ENCODE assay signal across 25 cellular contexts in the genomic region with DNA sequence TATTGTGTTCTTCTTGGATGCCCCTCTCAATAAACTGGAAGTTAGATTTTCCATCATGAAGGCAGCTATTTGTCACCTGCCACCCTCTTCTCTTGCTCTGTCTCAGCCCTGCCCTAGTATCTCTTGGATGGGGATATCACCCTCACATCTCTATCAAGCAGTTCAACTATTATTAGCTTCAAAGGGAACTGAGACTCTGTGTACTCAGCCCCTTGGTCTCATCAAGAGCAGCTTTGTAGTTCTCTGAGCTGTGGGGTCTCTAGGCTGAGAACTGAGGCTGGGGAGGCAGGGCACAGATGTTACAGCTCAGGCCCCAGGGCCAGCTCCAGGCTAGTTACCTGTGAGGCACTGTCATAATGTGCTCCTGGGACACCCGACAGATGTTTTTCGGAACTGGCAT.
A peak's percentile ranks its signal among the peaks of the same experiment; 100 is the strongest.
DNase-seq lines count a peak whose midpoint lies in the region; ATAC-seq, FAIRE-seq and TF ChIP-seq lines count a peak whose summit lies in the region.
"Had no signal": no experiment of that assay in that cellular context is flagged by ENCODE, and none has a peak within 500 bp of the region (broad histone marks: within the 10 kb centered on the region; RNA-seq: fewer than 3 reads in every experiment).

No MANE protein-coding gene starts in this region.

- H4K20me1 ChIP-seq in OCI-LY3 (ENCODE audit: insufficient read depth, low read length): no peaks in the 10 kb centered on the region
- H4K20me1 ChIP-seq: BLaER1 had no signal

- no peaks in the 10 kb centered on the region for H3K79me2 ChIP-seq in OCI-LY3 (ENCODE audit: low read length)

- no peak overlapping the region for H3K9ac ChIP-seq in OCI-LY3 (ENCODE audit: low read length)
- H3K9ac ChIP-seq: BLaER1 had no signal

- no peaks in the 10 kb centered on the region for H3K9me3 ChIP-seq in OCI-LY3 (ENCODE audit: insufficient read depth, low read length)
- H3K9me3 ChIP-seq: A549, BLaER1 had no signal

- no peak for DNase-seq in activated CD4-positive, alpha-beta T cell treated with anti-CD3 and anti-CD28 coated beads, Interleukin-2, amount 10 ng/mL, durations not matched to agents 24 days and 14 days
- DNase-seq in activated CD4-positive, alpha-beta T cell treated with anti-CD3 and anti-CD28 coated beads for 36 hours: no peak
- DNase-seq in GM12891 (ENCODE audit: insufficient read length, low spot score) (no peak), natural killer cell (no peak), HFFc6 (no peak), DMS79 (lab: John Stamatoyannopoulos, UW) (no peak), SW480 (ENCODE audit: low spot score) (no peak)
- DNase-seq: CD4-positive, alpha-beta memory T cell; DMS153; EL; GOT3; MV-4-11; NCI-H1417; NCI-H187; NCI-H2107; NCI-H2227 treated with DMSO at 0.1 percent for 48 hours; NCI-H510A treated with DMSO at 0.1 percent for 48 hours; NCI-H774; PC-9; SIG-M5 had no signal

- H3K36me3 Mint-ChIP-seq in activated CD4-positive, alpha-beta T cell treated with anti-CD3 and anti-CD28 coated beads, Interleukin-2, amount 10 ng/mL, durations not matched to agents 24 days and 14 days (ENCODE audit: low read depth): no peaks in the 10 kb centered on the region
- H3K36me3 Mint-ChIP-seq in activated CD4-positive, alpha-beta T cell treated with anti-CD3 and anti-CD28 coated beads for 36 hours (ENCODE audit: low read depth): no peaks in the 10 kb centered on the region
- peaks cover 54% of the 10 kb centered on the region for H3K36me3 Mint-ChIP-seq in natural killer cell
- no peaks in the 10 kb centered on the region for H3K36me3 Mint-ChIP-seq in HFFc6 (ENCODE audit: low read depth)
- H3K36me3 Mint-ChIP-seq: CD4-positive, alpha-beta memory T cell had no signal

- H3K27ac Mint-ChIP-seq in activated CD4-positive, alpha-beta T cell treated with anti-CD3 and anti-CD28 coated beads, Interleukin-2, amount 10 ng/mL, durations not matched to agents 24 days and 14 days: peak overlapping the region; percentile 34
- H3K27ac Mint-ChIP-seq in activated CD4-positive, alpha-beta T cell treated with anti-CD3 and anti-CD28 coated beads for 36 hours: no peak overlapping the region
- peak overlapping the region; percentile 80 to 89 for H3K27ac Mint-ChIP-seq in natural killer cell
- no peak overlapping the region for H3K27ac Mint-ChIP-seq in HFFc6
- H3K27ac Mint-ChIP-seq: CD4-positive, alpha-beta memory T cell had no signal

- H3K27me3 ChIP-seq in OCI-LY3 (ENCODE audit: low read depth, low read length): peaks cover 16% of the 10 kb centered on the region; the same call in 1 of the 2 replicates
- H3K27me3 ChIP-seq: BLaER1 had no signal

- intact Hi-C loops in activated CD4-positive, alpha-beta T cell treated with anti-CD3 and anti-CD28 coated beads, Interleukin-2, amount 10 ng/mL, durations not matched to agents 24 days and 14 days (cut with micrococcal nuclease): no loop called here
- intact Hi-C loops in activated CD4-positive, alpha-beta T cell treated with anti-CD3 and anti-CD28 coated beads for 36 hours (cut with DNase I, micrococcal nuclease): no loop called here
- intact Hi-C loops in natural killer cell (cut with micrococcal nuclease): no loop called here

- H2AFZ ChIP-seq in OCI-LY3 (ENCODE audit: low read depth, low read length): no peak overlapping the region
- H2AFZ ChIP-seq: PC-9 had no signal

- POLR2A ChIA-PET in activated CD4-positive, alpha-beta T cell treated with anti-CD3 and anti-CD28 coated beads for 36 hours (lab: Charles Lee): no interaction called here

- no peak for TF ChIP-seq CTCF in OCI-LY3 (IDR thresholded peaks at IDR 0.05; ENCODE audit: low read depth, low read length)
- no peak for TF ChIP-seq CTCF in natural killer cell (IDR thresholded peaks at IDR 0.05)
- TF ChIP-seq CTCF in HFFc6 (IDR thresholded peaks at IDR 0.05): no peak

- H3K4me3 Mint-ChIP-seq in activated CD4-positive, alpha-beta T cell treated with anti-CD3 and anti-CD28 coated beads, Interleukin-2, amount 10 ng/mL, durations not matched to agents 24 days and 14 days: no peak overlapping the region
- H3K4me3 Mint-ChIP-seq in activated CD4-positive, alpha-beta T cell treated with anti-CD3 and anti-CD28 coated beads for 36 hours: no peak overlapping the region
- H3K4me3 Mint-ChIP-seq in natural killer cell (peak overlapping the region; percentile 96), HFFc6 (no peak overlapping the region)

- CTCF ChIA-PET in activated CD4-positive, alpha-beta T cell treated with anti-CD3 and anti-CD28 coated beads for 36 hours (lab: Charles Lee): no interaction called here

- H3K4me1 Mint-ChIP-seq in activated CD4-positive, alpha-beta T cell treated with anti-CD3 and anti-CD28 coated beads, Interleukin-2, amount 10 ng/mL, durations not matched to agents 24 days and 14 days: no peaks in the 10 kb centered on the region
- H3K4me1 Mint-ChIP-seq in activated CD4-positive, alpha-beta T cell treated with anti-CD3 and anti-CD28 coated beads for 36 hours: no peaks in the 10 kb centered on the region
- H3K4me1 Mint-ChIP-seq in natural killer cell (peaks cover 93 to 98% of the 10 kb centered on the region in 2 donors), HFFc6 (ENCODE audit: low read depth) (no peaks in the 10 kb centered on the region)
- H3K4me1 Mint-ChIP-seq: CD4-positive, alpha-beta memory T cell had no signal

- TF ChIP-seq POLR2A in GM12891 (IDR thresholded peaks at IDR 0.05; ENCODE audit: low read depth, low read length): no peak

- H3K27me3 Mint-ChIP-seq in activated CD4-positive, alpha-beta T cell treated with anti-CD3 and anti-CD28 coated beads, Interleukin-2, amount 10 ng/mL, durations not matched to agents 24 days and 14 days: no peaks in the 10 kb centered on the region
- H3K27me3 Mint-ChIP-seq in activated CD4-positive, alpha-beta T cell treated with anti-CD3 and anti-CD28 coated beads for 36 hours: no peaks in the 10 kb centered on the region
- H3K27me3 Mint-ChIP-seq in natural killer cell (ENCODE audit: low read depth in 2 of 2) (no peaks in the 10 kb centered on the region), HFFc6 (ENCODE audit: insufficient read depth) (peaks cover 39% of the 10 kb centered on the region)
- H3K27me3 Mint-ChIP-seq: CD4-positive, alpha-beta memory T cell had no signal

- no peak for ATAC-seq in activated CD4-positive, alpha-beta T cell treated with anti-CD3 and anti-CD28 coated beads for 36 hours
- no peak for ATAC-seq in natural killer cell
- ATAC-seq: A549, HCT116 had no signal

- peak; percentile 56 for FAIRE-seq in GM12891 (lab: Jason Lieb, UNC)
- FAIRE-seq: A549 had no signal

- H3K4me3 ChIP-seq in OCI-LY3 (ENCODE audit: low read length): no peak overlapping the region
- H3K4me3 ChIP-seq: A549, BLaER1, PC-9 had no signal

- H3K4me1 ChIP-seq in OCI-LY3 (ENCODE audit: low read length): peaks cover 25% of the 10 kb centered on the region
- H3K4me1 ChIP-seq: A549, BLaER1 had no signal

- H3K4me2 ChIP-seq in OCI-LY3 (ENCODE audit: low read length): peak overlapping the region; percentile 20; the same call in 1 of the 2 replicates
- H3K4me2 ChIP-seq: A549, BLaER1, PC-9 had no signal

- no peaks in the 10 kb centered on the region for H3K36me3 ChIP-seq in OCI-LY3 (replicated peaks; ENCODE audit: low read depth, low read length)
- H3K36me3 ChIP-seq: BLaER1 had no signal

- H3K27ac ChIP-seq in OCI-LY3 (ENCODE audit: low read length): no peak overlapping the region
- H3K27ac ChIP-seq: A549, BLaER1, PC-9, RWPE1 had no signal

- no peaks in the 10 kb centered on the region for H3K9me3 Mint-ChIP-seq in activated CD4-positive, alpha-beta T cell treated with anti-CD3 and anti-CD28 coated beads, Interleukin-2, amount 10 ng/mL, durations not matched to agents 24 days and 14 days
- no peaks in the 10 kb centered on the region for H3K9me3 Mint-ChIP-seq in activated CD4-positive, alpha-beta T cell treated with anti-CD3 and anti-CD28 coated beads for 36 hours (ENCODE audit: low read depth)
- H3K9me3 Mint-ChIP-seq in natural killer cell (no peaks in the 10 kb centered on the region), HFFc6 (no peaks in the 10 kb centered on the region)
- H3K9me3 Mint-ChIP-seq: CD4-positive, alpha-beta memory T cell had no signal

TF ChIP-seq in GM12891, 5 proteins besides CTCF, POLR2A, EP300 and RAD21:
- no peak for TF ChIP-seq POLR2AphosphoS5 (IDR thresholded peaks at IDR 0.05; ENCODE audit: low read depth, low read length)
- peak; percentile 60 for TF ChIP-seq SPI1 (IDR thresholded peaks at IDR 0.05; ENCODE audit: low read depth, low read length)
TF ChIP-seq in GM12891: peak in this region for 1.

Comparison
In these comparisons a context has a peak if more than half of its experiments do, and no peak if none do; other contexts are left out.
1. H3K27ac Mint-ChIP-seq: peak in activated CD4-positive, alpha-beta T cell treated with anti-CD3 and anti-CD28 coated beads, Interleukin-2, amount 10 ng/mL, durations not matched to agents 24 days and 14 days (single experiment) and natural killer cell (2 of 2); none in activated CD4-positive, alpha-beta T cell treated with anti-CD3 and anti-CD28 coated beads for 36 hours (single experiment) and HFFc6 (single experiment).